19 cellular contexts compared by ENCODE assay signal in genomic region chr12:12635651-12636050, GRCh38. TPM values are rescaled to one million over a fixed set of nuclear protein-coding genes. Genes with fewer than 3 reads are reported as not detected.
DNase-seq lines count a peak whose midpoint lies in the region; ATAC-seq and TF ChIP-seq lines count a peak whose summit lies in the region.
"Had no signal": no experiment of that assay in that cellular context is flagged by ENCODE, and none has a peak within 500 bp of the region (broad histone marks: within the 10 kb centered on the region; RNA-seq: fewer than 3 reads in every experiment).

No MANE protein-coding gene starts in this region.

- ATAC-seq in GM23338 (no peak), WTC11 (no peak)

- CTCF ChIA-PET in WTC11 (lab: Charles Lee), result interaction anchor here (0.6 to 1.4 kb wide), 2 partner anchors 132 to 248 kb away, joined by 3 read pairs; no protein-coding TSS in a partner anchor

- H3K4me2 ChIP-seq in GM23338 (no peak overlapping the region), KMS-11 (peak overlapping the region; percentile 44), MM.1S (ENCODE audit: low read depth, low read length) (peak overlapping the region; percentile 20)
- H3K4me2 ChIP-seq: BLaER1 had no signal

- no peak overlapping the region for H3K4me3 ChIP-seq in GM23338
- H3K4me3 ChIP-seq in KMS-11 (IDR thresholded peaks at IDR 0.05; ENCODE audit: insufficient read depth, low read depth, low read length), result no peak overlapping the region
- peak overlapping the region; percentile 11; the same call in 1 of the 2 replicates for H3K4me3 ChIP-seq in MM.1S (ENCODE audit: low read length)
- H3K4me3 ChIP-seq: BLaER1 had no signal

- H2AFZ ChIP-seq in GM23338 (no peak overlapping the region), KMS-11 (ENCODE audit: low read depth) (peak overlapping the region; percentile 12; the same call in 1 of the 2 replicates), MM.1S (ENCODE audit: low read length) (no peak overlapping the region)

- DNase-seq in GM23338 (ENCODE audit: low spot score) (no peak), MM.1S (peak; percentile 62), WTC11 (ENCODE audit: low spot score) (no peak), endothelial cell (ENCODE audit: low spot score) (no peak), kidney tubule cell (ENCODE audit: low spot score) (no peak), cerebellar cortex (ENCODE audit: low spot score) (no peak)
- DNase-seq: 8988T; ACHN; BE2C; C1 segment of cervical spinal cord; CD4-positive, alpha-beta memory T cell; CD4-positive, CD25-positive, alpha-beta regulatory T cell; CD8-positive, alpha-beta memory T cell; COR-L47; DMS79 treated with DMSO at 0.1 percent for 48 hours; GF-D8 had no signal

- H3F3A ChIP-seq in GM23338 (replicated peaks; ENCODE audit: low read depth) (no peaks in the 10 kb centered on the region), MM.1S (ENCODE audit: insufficient read depth, low read length) (no peaks in the 10 kb centered on the region; the same call in 1 of the 2 replicates)

- 0 out of 3 replicates have a peak, but pooled peaks cover 2% of the 10 kb centered on the region for H3K4me1 Mint-ChIP-seq in GM23338
- H3K4me1 Mint-ChIP-seq in WTC11, result no peaks in the 10 kb centered on the region
- H3K4me1 Mint-ChIP-seq in endothelial cell (ENCODE audit: unreplicated experiment), result no peaks in the 10 kb centered on the region

- H3K9ac ChIP-seq in KMS-11 (peak overlapping the region; percentile 40; the same call in 1 of the 2 replicates), MM.1S (ENCODE audit: low read length) (peak overlapping the region; percentile 23; the same call in 1 of the 2 replicates)
- H3K9ac ChIP-seq: BLaER1 had no signal

- H3K4me1 ChIP-seq in GM23338 (ENCODE audit: insufficient read depth) (no peaks in the 10 kb centered on the region), KMS-11 (ENCODE audit: low read depth, poor library complexity, severe bottlenecking) (peaks cover 20% of the 10 kb centered on the region), MM.1S (ENCODE audit: low read length) (0 out of 2 replicates have a peak, but pooled peaks cover 6% of the 10 kb centered on the region)
- H3K4me1 ChIP-seq: BE2C, BLaER1 had no signal

- H3K9me3 Mint-ChIP-seq in GM23338 (peaks cover 4% of the 10 kb centered on the region; the same call in 1 of the 3 replicates), WTC11 (peaks cover 13% of the 10 kb centered on the region), endothelial cell (ENCODE audit: unreplicated experiment) (no peaks in the 10 kb centered on the region)

- H3K36me3 ChIP-seq in GM23338 (ENCODE audit: insufficient read depth), result no peaks in the 10 kb centered on the region
- H3K36me3 ChIP-seq in KMS-11 (ENCODE audit: insufficient read depth), result no peaks in the 10 kb centered on the region
- no peaks in the 10 kb centered on the region for H3K36me3 ChIP-seq in MM.1S (replicated peaks; ENCODE audit: insufficient read depth, low read length)

- H3K27ac ChIP-seq in GM23338 (ENCODE audit: low read depth), result 0 out of 2 replicates have a peak overlapping the region, but pooled peaks have one; percentile 23
- H3K27ac ChIP-seq in KMS-11, result peak overlapping the region; percentile 63
- peak overlapping the region; percentile 44; the same call in 1 of the 2 replicates for H3K27ac ChIP-seq in MM.1S (ENCODE audit: low read length)
- H3K27ac ChIP-seq: BLaER1 had no signal

- peaks cover 24% of the 10 kb centered on the region for H3K36me3 Mint-ChIP-seq in GM23338 (ENCODE audit: low read depth)
- H3K36me3 Mint-ChIP-seq in WTC11, result peaks cover 35% of the 10 kb centered on the region
- H3K36me3 Mint-ChIP-seq in endothelial cell (ENCODE audit: low read depth, unreplicated experiment), result peaks cover 31% of the 10 kb centered on the region

- no peaks in the 10 kb centered on the region for H3K27me3 Mint-ChIP-seq in GM23338 (ENCODE audit: insufficient read depth, low read depth, poor library complexity)
- H3K27me3 Mint-ChIP-seq in WTC11 (ENCODE audit: low read depth), result no peaks in the 10 kb centered on the region; the same call in 1 of the 2 replicates
- no peaks in the 10 kb centered on the region for H3K27me3 Mint-ChIP-seq in endothelial cell (ENCODE audit: unreplicated experiment)
- H3K27me3 Mint-ChIP-seq: CD4-positive, alpha-beta memory T cell; CD4-positive, CD25-positive, alpha-beta regulatory T cell; CD8-positive, alpha-beta memory T cell had no signal

- H3K9me2 ChIP-seq in GM23338 (ENCODE audit: insufficient read depth), result no peaks in the 10 kb centered on the region
- H3K9me2 ChIP-seq in MM.1S (replicated peaks; ENCODE audit: insufficient read depth, low read length), result no peaks in the 10 kb centered on the region

- H3K27me3 ChIP-seq in GM23338 (ENCODE audit: insufficient read depth) (no peaks in the 10 kb centered on the region), KMS-11 (ENCODE audit: insufficient read depth, low read depth) (no peaks in the 10 kb centered on the region), MM.1S (replicated peaks; ENCODE audit: insufficient read depth, low read length) (no peaks in the 10 kb centered on the region)
- H3K27me3 ChIP-seq: BE2C, BLaER1 had no signal

- H3K9me3 ChIP-seq in MM.1S (replicated peaks; ENCODE audit: insufficient read depth, low read length), result no peaks in the 10 kb centered on the region
- H3K9me3 ChIP-seq: BE2C had no signal

- H3K27ac Mint-ChIP-seq in GM23338, result no peak overlapping the region; the same call in 1 of the 2 replicates
- 0 out of 2 replicates have a peak overlapping the region, but pooled peaks have one; percentile 31 for H3K27ac Mint-ChIP-seq in WTC11
- no peak overlapping the region for H3K27ac Mint-ChIP-seq in endothelial cell (ENCODE audit: unreplicated experiment)
- H3K27ac Mint-ChIP-seq: CD4-positive, CD25-positive, alpha-beta regulatory T cell had no signal

- H4K20me1 ChIP-seq in GM23338 (replicated peaks; ENCODE audit: insufficient read depth), result no peaks in the 10 kb centered on the region
- H4K20me1 ChIP-seq in KMS-11 (ENCODE audit: insufficient read depth), result no peaks in the 10 kb centered on the region
- H4K20me1 ChIP-seq in MM.1S (ENCODE audit: insufficient read depth, low read length), result no peaks in the 10 kb centered on the region
- H4K20me1 ChIP-seq: BLaER1 had no signal

- no peaks in the 10 kb centered on the region for H3K79me2 ChIP-seq in GM23338 (replicated peaks; ENCODE audit: insufficient read depth)
- no peaks in the 10 kb centered on the region for H3K79me2 ChIP-seq in KMS-11 (ENCODE audit: insufficient read depth, low read depth)
- peaks cover 12% of the 10 kb centered on the region for H3K79me2 ChIP-seq in MM.1S (ENCODE audit: low read length)

- TF ChIP-seq CTCF in GM23338 (conservative IDR thresholded peaks at IDR 0.05; ENCODE audit: low read depth in 2 of 2) (no peak), KMS-11 (conservative IDR thresholded peaks at IDR 0.05; ENCODE audit: low read depth, low read length) (no peak), MM.1S (IDR thresholded peaks at IDR 0.05; ENCODE audit: low read length) (no peak), WTC11 (IDR thresholded peaks at IDR 0.05) (no peak), endothelial cell (IDR thresholded peaks at IDR 0.05; ENCODE audit: unreplicated experiment) (no peak)

- H3K4me3 Mint-ChIP-seq in GM23338, result no peak overlapping the region
- no peak overlapping the region for H3K4me3 Mint-ChIP-seq in WTC11
- H3K4me3 Mint-ChIP-seq in endothelial cell (ENCODE audit: unreplicated experiment), result no peak overlapping the region
- H3K4me3 Mint-ChIP-seq: CD14-positive monocyte; CD4-positive, alpha-beta memory T cell; CD4-positive, CD25-positive, alpha-beta regulatory T cell; CD8-positive, alpha-beta memory T cell had no signal

- POLR2A ChIA-PET in WTC11 (lab: Charles Lee), result no interaction called here

TF ChIP-seq in GM23338, 12 proteins besides CTCF, POLR2A, EP300 and RAD21 (continues in another document):
- TF ChIP-seq ZNF114 (CRISPR knock-in tag; IDR thresholded peaks at IDR 0.05) (no peak), JUNB (IDR thresholded peaks at IDR 0.05; ENCODE audit: unreplicated experiment) (no peak), EZH2phosphoT487 (IDR thresholded peaks at IDR 0.05; ENCODE audit: unreplicated experiment) (no peak), POLR2AphosphoS5 (IDR thresholded peaks at IDR 0.05; ENCODE audit: low read depth) (no peak)
- TF ChIP-seq, protein P1, sequence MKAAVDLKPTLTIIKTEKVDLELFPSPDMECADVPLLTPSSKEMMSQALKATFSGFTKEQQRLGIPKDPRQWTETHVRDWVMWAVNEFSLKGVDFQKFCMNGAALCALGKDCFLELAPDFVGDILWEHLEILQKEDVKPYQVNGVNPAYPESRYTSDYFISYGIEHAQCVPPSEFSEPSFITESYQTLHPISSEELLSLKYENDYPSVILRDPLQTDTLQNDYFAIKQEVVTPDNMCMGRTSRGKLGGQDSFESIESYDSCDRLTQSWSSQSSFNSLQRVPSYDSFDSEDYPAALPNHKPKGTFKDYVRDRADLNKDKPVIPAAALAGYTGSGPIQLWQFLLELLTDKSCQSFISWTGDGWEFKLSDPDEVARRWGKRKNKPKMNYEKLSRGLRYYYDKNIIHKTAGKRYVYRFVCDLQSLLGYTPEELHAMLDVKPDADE (IDR thresholded peaks at IDR 0.05), result no peak

TF ChIP-seq in WTC11, 78 proteins besides CTCF, POLR2A, EP300 and RAD21:
- no peak for TF ChIP-seq ZNF317 (CRISPR knock-in tag; IDR thresholded peaks at IDR 0.05; ENCODE audit: borderline replicate concordance, low read depth)
- TF ChIP-seq E2F1 (CRISPR knock-in tag; IDR thresholded peaks at IDR 0.05), result no peak
- TF ChIP-seq MYBL2 (CRISPR knock-in tag; IDR thresholded peaks at IDR 0.05), result no peak
- TF ChIP-seq USF1 (CRISPR knock-in tag; IDR thresholded peaks at IDR 0.05), result no peak
- TF ChIP-seq ZNF121 (CRISPR knock-in tag; IDR thresholded peaks at IDR 0.05), result no peak

RNA-seq across cellular contexts. Expression of gene CREBL2, which starts 24.0 kb away (rescaled TPM):
- 20.5 and 21.6 TPM in 2 replicates for total RNA-seq in GM23338 (2014; rRNA removed; shearing (Covaris generic))
- 9.0 and 9.3 TPM in 2 replicates for polyA plus RNA-seq in GM23338 (2016; fragmentation: Nextera tagmentation; extraction: Ambion mirVana)
- 17.3 to 19.0 TPM (median 18.9 TPM) in 3 replicates for total RNA-seq in WTC11 (2021)
- total RNA-seq in endothelial cell (ENCODE audit: unreplicated experiment), result 26.9 TPM
